1 cellular context compared by ENCODE assay signal in the genomic region with DNA sequence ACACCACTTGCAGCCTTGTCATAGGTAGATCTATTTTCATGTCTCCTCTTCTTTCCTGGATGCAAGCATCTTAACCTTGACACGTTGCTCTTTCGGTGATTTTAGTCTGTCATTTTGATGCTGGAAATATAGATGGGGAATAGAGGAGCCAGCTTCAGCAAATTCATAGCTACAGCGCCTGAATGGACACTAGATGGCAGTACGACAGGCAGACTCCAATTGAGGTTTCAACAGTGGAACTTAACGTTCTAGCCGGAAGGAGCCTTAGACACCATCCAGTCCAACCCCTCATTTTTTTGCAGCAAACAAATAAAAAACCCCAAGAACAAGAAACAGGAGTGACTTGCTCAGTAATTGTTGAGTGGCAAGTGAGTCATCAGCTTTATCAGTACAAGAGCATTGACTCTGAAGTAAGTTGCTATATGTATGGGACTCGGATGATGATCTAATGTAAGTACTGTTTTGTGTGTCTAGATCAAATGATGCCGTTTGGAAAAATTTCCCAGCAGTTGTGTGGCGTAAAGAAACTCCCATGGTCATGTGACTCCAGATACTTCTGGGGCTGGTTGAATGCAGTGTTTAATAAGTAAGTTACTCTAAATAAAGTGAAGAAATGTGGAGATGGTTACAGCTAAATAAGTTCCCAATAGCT.
A peak's percentile ranks its signal among the peaks of the same experiment; 100 is the strongest.
TF ChIP-seq lines count a peak whose summit lies in the region.

No MANE protein-coding gene starts in this region.

TF ChIP-seq in K562, 482 proteins besides CTCF, POLR2A, EP300 and RAD21 (continued from another document and continues in another):
- TF ChIP-seq POLR2AphosphoS2 (IDR thresholded peaks at IDR 0.05; ENCODE audit: low read length) (no peak), SRSF3 (IDR thresholded peaks at IDR 0.05; ENCODE audit: insufficient read depth, low read length) (no peak), HNRNPK (IDR thresholded peaks at IDR 0.05; ENCODE audit: low read depth, low read length, poor library complexity, severe bottlenecking) (no peak), ELF4 (CRISPR knock-in tag; IDR thresholded peaks at IDR 0.05) (no peak), U2AF2 (optimal IDR thresholded peaks at IDR 0.05; ENCODE audit: low read depth, low read length) (no peak), SIN3A (IDR thresholded peaks at IDR 0.05; ENCODE audit: borderline replicate concordance in 2 of 2, control insufficient read depth in 1 of 2, low read depth in 2 of 2, low read length in 2 of 2) (no peak), RERE (CRISPR knock-in tag; IDR thresholded peaks at IDR 0.05; ENCODE audit: borderline replicate concordance) (no peak), THAP12 (CRISPR knock-in tag; IDR thresholded peaks at IDR 0.05) (no peak), ZBED1 (IDR thresholded peaks at IDR 0.05) (no peak), CBFA2T3 (IDR thresholded peaks at IDR 0.05) (peak; percentile 51), DDX20 (tag; IDR thresholded peaks at IDR 0.05; ENCODE audit: low read depth) (no peak), ZNF12 (CRISPR knock-in tag; IDR thresholded peaks at IDR 0.05) (no peak), TCF7L2 (IDR thresholded peaks at IDR 0.05; ENCODE audit: low read depth, low read length) (no peak), MTA2 (IDR thresholded peaks at IDR 0.05; ENCODE audit: low read depth) (no peak), HLTF (IDR thresholded peaks at IDR 0.05) (no peak), SREBF1 (IDR thresholded peaks at IDR 0.05; ENCODE audit: borderline replicate concordance, low read depth, low read length) (no peak), CTBP1 (IDR thresholded peaks at IDR 0.05; ENCODE audit: borderline replicate concordance) (no peak), CCNT2 (IDR thresholded peaks at IDR 0.05; ENCODE audit: borderline replicate concordance, extremely low read depth, insufficient read length, low read depth, low read length) (no peak), GABPB2 (CRISPR knock-in tag; conservative IDR thresholded peaks at IDR 0.05) (no peak), ELF1 (tag; IDR thresholded peaks at IDR 0.05) (no peak), EWSR1 (IDR thresholded peaks at IDR 0.05; ENCODE audit: borderline replicate concordance, low read depth, partially characterized antibody) (no peak), E2F6 (IDR thresholded peaks at IDR 0.05; ENCODE audit: borderline replicate concordance in 1 of 2, extremely low read depth in 1 of 2, insufficient read depth in 1 of 2, insufficient read length in 1 of 2, low read depth in 1 of 2, low read length in 1 of 2, poor library complexity in 1 of 2, severe bottlenecking in 1 of 2) (no peak), ESRRA (IDR thresholded peaks at IDR 0.05; ENCODE audit: borderline replicate concordance, low read depth) (no peak), TBP (optimal IDR thresholded peaks at IDR 0.05; ENCODE audit: low read depth, low read length) (no peak), ZNF134 (CRISPR knock-in tag; conservative IDR thresholded peaks at IDR 0.05) (no peak), ARID1B (IDR thresholded peaks at IDR 0.05) (peak; percentile 81), NFXL1 (CRISPR knock-in tag; IDR thresholded peaks at IDR 0.05) (no peak), CBX1 (IDR thresholded peaks at IDR 0.05; ENCODE audit: low read depth) (no peak)
- TF ChIP-seq, protein P1, sequence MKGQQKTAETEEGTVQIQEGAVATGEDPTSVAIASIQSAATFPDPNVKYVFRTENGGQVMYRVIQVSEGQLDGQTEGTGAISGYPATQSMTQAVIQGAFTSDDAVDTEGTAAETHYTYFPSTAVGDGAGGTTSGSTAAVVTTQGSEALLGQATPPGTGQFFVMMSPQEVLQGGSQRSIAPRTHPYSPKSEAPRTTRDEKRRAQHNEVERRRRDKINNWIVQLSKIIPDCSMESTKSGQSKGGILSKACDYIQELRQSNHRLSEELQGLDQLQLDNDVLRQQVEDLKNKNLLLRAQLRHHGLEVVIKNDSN (CRISPR knock-in tag; IDR thresholded peaks at IDR 0.05) = peak; percentile 46; the same call in 1 of the 2 replicates
- TF ChIP-seq, protein P2, sequence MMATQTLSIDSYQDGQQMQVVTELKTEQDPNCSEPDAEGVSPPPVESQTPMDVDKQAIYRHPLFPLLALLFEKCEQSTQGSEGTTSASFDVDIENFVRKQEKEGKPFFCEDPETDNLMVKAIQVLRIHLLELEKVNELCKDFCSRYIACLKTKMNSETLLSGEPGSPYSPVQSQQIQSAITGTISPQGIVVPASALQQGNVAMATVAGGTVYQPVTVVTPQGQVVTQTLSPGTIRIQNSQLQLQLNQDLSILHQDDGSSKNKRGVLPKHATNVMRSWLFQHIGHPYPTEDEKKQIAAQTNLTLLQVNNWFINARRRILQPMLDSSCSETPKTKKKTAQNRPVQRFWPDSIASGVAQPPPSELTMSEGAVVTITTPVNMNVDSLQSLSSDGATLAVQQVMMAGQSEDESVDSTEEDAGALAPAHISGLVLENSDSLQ (IDR thresholded peaks at IDR 0.05) = peak; percentile 93
- TF ChIP-seq, protein P3, sequence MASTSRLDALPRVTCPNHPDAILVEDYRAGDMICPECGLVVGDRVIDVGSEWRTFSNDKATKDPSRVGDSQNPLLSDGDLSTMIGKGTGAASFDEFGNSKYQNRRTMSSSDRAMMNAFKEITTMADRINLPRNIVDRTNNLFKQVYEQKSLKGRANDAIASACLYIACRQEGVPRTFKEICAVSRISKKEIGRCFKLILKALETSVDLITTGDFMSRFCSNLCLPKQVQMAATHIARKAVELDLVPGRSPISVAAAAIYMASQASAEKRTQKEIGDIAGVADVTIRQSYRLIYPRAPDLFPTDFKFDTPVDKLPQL (IDR thresholded peaks at IDR 0.05; ENCODE audit: extremely low read depth, insufficient read length) = no peak
- TF ChIP-seq, protein P4, sequence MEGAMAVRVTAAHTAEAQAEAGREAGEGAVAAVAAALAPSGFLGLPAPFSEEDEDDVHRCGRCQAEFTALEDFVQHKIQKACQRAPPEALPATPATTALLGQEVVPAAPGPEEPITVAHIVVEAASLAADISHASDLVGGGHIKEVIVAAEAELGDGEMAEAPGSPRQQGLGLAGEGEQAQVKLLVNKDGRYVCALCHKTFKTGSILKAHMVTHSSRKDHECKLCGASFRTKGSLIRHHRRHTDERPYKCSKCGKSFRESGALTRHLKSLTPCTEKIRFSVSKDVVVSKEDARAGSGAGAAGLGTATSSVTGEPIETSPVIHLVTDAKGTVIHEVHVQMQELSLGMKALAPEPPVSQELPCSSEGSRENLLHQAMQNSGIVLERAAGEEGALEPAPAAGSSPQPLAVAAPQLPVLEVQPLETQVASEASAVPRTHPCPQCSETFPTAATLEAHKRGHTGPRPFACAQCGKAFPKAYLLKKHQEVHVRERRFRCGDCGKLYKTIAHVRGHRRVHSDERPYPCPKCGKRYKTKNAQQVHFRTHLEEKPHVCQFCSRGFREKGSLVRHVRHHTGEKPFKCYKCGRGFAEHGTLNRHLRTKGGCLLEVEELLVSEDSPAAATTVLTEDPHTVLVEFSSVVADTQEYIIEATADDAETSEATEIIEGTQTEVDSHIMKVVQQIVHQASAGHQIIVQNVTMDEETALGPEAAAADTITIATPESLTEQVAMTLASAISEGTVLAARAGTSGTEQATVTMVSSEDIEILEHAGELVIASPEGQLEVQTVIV (CRISPR knock-in tag; IDR thresholded peaks at IDR 0.05; ENCODE audit: borderline replicate concordance) = no peak
